9 cellular contexts compared by ENCODE assay signal in genomic region chr2:179861027-179861776, GRCh38. TPM values are rescaled to one million over a fixed set of nuclear protein-coding genes. Genes with fewer than 3 reads are reported as not detected.
DNase-seq lines count a peak whose midpoint lies in the region; ATAC-seq, FAIRE-seq and TF ChIP-seq lines count a peak whose summit lies in the region.
"Had no signal": no experiment of that assay in that cellular context is flagged by ENCODE, and none has a peak within 500 bp of the region (broad histone marks: within the 10 kb centered on the region; RNA-seq: fewer than 3 reads in every experiment).

Gene ZNF385B, minus strand, starts transcription at chr2:179861612.

- H2BK5ac ChIP-seq in trophoblast cell (ENCODE audit: low read depth, low read length, poor library complexity): no peak within 1 kb of the TSS

- H3K4me3 ChIP-seq in ACC112 (ENCODE audit: low read depth, low read length): peak within 1 kb of the TSS; percentile 90
- H3K4me3 ChIP-seq in trophoblast cell (ENCODE audit: low read depth, low read length): peak within 1 kb of the TSS; percentile 83

- no peak within 1 kb of the TSS for H4K8ac ChIP-seq in trophoblast cell (ENCODE audit: low read depth, low read length)

- no peaks in the 10 kb centered on the region for H3K79me2 ChIP-seq in ACC112 (ENCODE audit: control insufficient read depth, insufficient read depth, low read length, unreplicated experiment)
- no peaks in the 10 kb centered on the region for H3K79me2 ChIP-seq in trophoblast cell (ENCODE audit: control insufficient read depth, insufficient read depth, low read length, poor library complexity)

- H3K9me3 Mint-ChIP-seq in WTC11: no peaks in the 10 kb centered on the region

- H3K36me3 ChIP-seq in ACC112 (ENCODE audit: insufficient read depth, low read length) (no peaks in the 10 kb centered on the region), trophoblast cell (ENCODE audit: control insufficient read depth in 1 of 2, insufficient read depth in 2 of 2, low read length in 2 of 2) (no peaks in the 10 kb centered on the region)

- H3K23ac ChIP-seq in trophoblast cell (ENCODE audit: low read length): no peak within 1 kb of the TSS

- no peak within 1 kb of the TSS for H3K9ac ChIP-seq in trophoblast cell (ENCODE audit: low read length)

- H2AFZ ChIP-seq in ACC112 (ENCODE audit: low read length, unreplicated experiment) (peak within 1 kb of the TSS; percentile 93), trophoblast cell (ENCODE audit: insufficient read depth, low read length, poor library complexity) (peak within 1 kb of the TSS; percentile 67)

- H3K27ac Mint-ChIP-seq in WTC11: no peak within 1 kb of the TSS

- H3K27ac ChIP-seq in ACC112 (ENCODE audit: low read depth, low read length): no peak within 1 kb of the TSS
- H3K27ac ChIP-seq in trophoblast cell (ENCODE audit: low read depth, low read length): no peak within 1 kb of the TSS

- peak within 1 kb of the TSS; percentile 94 for H3K4me3 Mint-ChIP-seq in WTC11

- no peak within 1 kb of the TSS for H3K18ac ChIP-seq in trophoblast cell (ENCODE audit: low read length)

- no peak within 1 kb of the TSS for H2BK120ac ChIP-seq in trophoblast cell (ENCODE audit: insufficient read depth, low read length, poor library complexity)

- no peak within 1 kb of the TSS for H3K4ac ChIP-seq in trophoblast cell (ENCODE audit: low read depth, low read length)

- H3K36me3 Mint-ChIP-seq in WTC11: no peaks in the 10 kb centered on the region

- H3K14ac ChIP-seq in trophoblast cell (ENCODE audit: low read length): no peak within 1 kb of the TSS

- H3K4me1 Mint-ChIP-seq in WTC11: peaks cover 31% of the 10 kb centered on the region

- DNase-seq in WTC11 (ENCODE audit: low spot score) (peak; percentile 63), glomerular visceral epithelial cell (ENCODE audit: extremely low spot score) (peak; percentile 44), trophoblast cell (peak in 1 of 2 donors; percentile 30), D721Med (ENCODE audit: insufficient read length, low spot score) (no peak), hippocampal formation (lab: John Stamatoyannopoulos, UW) (no peak)

- no peak within 1 kb of the TSS for H2AK5ac ChIP-seq in trophoblast cell (ENCODE audit: low read length)

- FAIRE-seq in D721Med (lab: Jason Lieb, UNC): no peak
- FAIRE-seq: frontal cortex had no signal

- H3K27me3 ChIP-seq in ACC112 (ENCODE audit: insufficient read depth, low read length) (peaks cover 62% of the 10 kb centered on the region), trophoblast cell (ENCODE audit: insufficient read depth, low read length) (peaks cover 19% of the 10 kb centered on the region)

- TF ChIP-seq CTCF in WTC11 (IDR thresholded peaks at IDR 0.05) (no peak), D721Med (IDR thresholded peaks at IDR 0.05; ENCODE audit: insufficient read depth, missing control alignments) (no peak)

- CTCF ChIA-PET in WTC11 (lab: Charles Lee): interaction anchor here (0.9 to 2.3 kb wide), 4 partner anchors 15 to 74 kb away, joined by 3 to 8 read pairs (median 5); no protein-coding TSS in a partner anchor

- POLR2A ChIA-PET in WTC11 (lab: Charles Lee): interaction anchor here (1.1 kb wide), 1 partner anchor 38 kb away, joined by 3 read pairs; no protein-coding TSS in a partner anchor

- H3K9me3 ChIP-seq in trophoblast cell (ENCODE audit: insufficient read depth, low read depth, low read length): no peaks in the 10 kb centered on the region

- no peak within 1 kb of the TSS for H4K91ac ChIP-seq in trophoblast cell (ENCODE audit: low read depth, low read length)

- no peaks in the 10 kb centered on the region for H3K79me1 ChIP-seq in trophoblast cell (ENCODE audit: low read length)

- H4K12ac ChIP-seq in trophoblast cell (ENCODE audit: low read depth, low read length): no peak within 1 kb of the TSS

- H3K27me3 Mint-ChIP-seq in WTC11 (ENCODE audit: low read depth): peaks cover 56% of the 10 kb centered on the region

- ATAC-seq in GM18498 (IDR thresholded peaks at IDR 0.05; ENCODE audit: unreplicated experiment) (peak; percentile 56), HG03521 (IDR thresholded peaks at IDR 0.05; ENCODE audit: unreplicated experiment) (peak; percentile 41), WTC11 (peak; percentile 70)

- H3K4me2 ChIP-seq in trophoblast cell (ENCODE audit: low read length): peak within 1 kb of the TSS; percentile 100

- no CpG with 5 or more reads among the region's 91 CpGs for WGBS in trophoblast cell (ENCODE audit: extremely low coverage, insufficient coverage, insufficient read length)

- H2BK12ac ChIP-seq in trophoblast cell (ENCODE audit: low read length): no peak within 1 kb of the TSS

- H3K4me1 ChIP-seq in ACC112 (ENCODE audit: control insufficient read depth, insufficient read depth, low read length, unreplicated experiment): no peaks in the 10 kb centered on the region
- H3K4me1 ChIP-seq in trophoblast cell (ENCODE audit: control insufficient read depth in 1 of 2, insufficient read depth in 2 of 2, low read length in 2 of 2): peaks cover 5 to 14% of the 10 kb centered on the region in 2 experiments

TF ChIP-seq in WTC11, 78 proteins besides CTCF, POLR2A, EP300 and RAD21 (continues in another document):
- TF ChIP-seq FOXJ3 (CRISPR knock-in tag; IDR thresholded peaks at IDR 0.05; ENCODE audit: borderline replicate concordance): no peak
- no peak for TF ChIP-seq ZNF281 (CRISPR knock-in tag; IDR thresholded peaks at IDR 0.05)
- TF ChIP-seq E2F5 (CRISPR knock-in tag; IDR thresholded peaks at IDR 0.05): peak; percentile 24; the same call in 1 of the 2 replicates
- TF ChIP-seq ZBTB21 (CRISPR knock-in tag; IDR thresholded peaks at IDR 0.05; ENCODE audit: borderline replicate concordance): 0 out of 2 replicates have a peak, but pooled peaks have one; percentile 50
- no peak for TF ChIP-seq ZNF263 (CRISPR knock-in tag; IDR thresholded peaks at IDR 0.05; ENCODE audit: low read depth)
- 0 out of 2 replicates have a peak, but pooled peaks have one; percentile 64 for TF ChIP-seq FOXP4 (CRISPR knock-in tag; IDR thresholded peaks at IDR 0.05)
- 0 out of 2 replicates have a peak, but pooled peaks have one; percentile 17 for TF ChIP-seq MAX (CRISPR knock-in tag; IDR thresholded peaks at IDR 0.05)
- TF ChIP-seq ETV6 (CRISPR knock-in tag; IDR thresholded peaks at IDR 0.05): no peak
- peak; percentile 23; the same call in 1 of the 2 replicates for TF ChIP-seq FOXP1 (CRISPR knock-in tag; IDR thresholded peaks at IDR 0.05; ENCODE audit: borderline replicate concordance)

RNA-seq across cellular contexts. Expression of gene ZNF385B, which starts in this region (rescaled TPM):
- total RNA-seq in WTC11 (2021): 1.3 to 2.2 TPM (median 2.2 TPM) in 3 replicates
- polyA plus RNA-seq in trophoblast cell (2013): 0.30 and 0.46 TPM in 2 replicates

Comparison
In these comparisons a context has a peak if more than half of its experiments do, and no peak if none do; other contexts are left out.
1. DNase-seq: peak in WTC11 (single experiment) and glomerular visceral epithelial cell (single experiment); none in D721Med (single experiment) and hippocampal formation (0 of 2).
2. Peak in every context shown above with its lines, with median percentiles within 50 percentile points of each other: ATAC-seq.